9 cellular contexts compared by ENCODE assay signal in the genomic region with DNA sequence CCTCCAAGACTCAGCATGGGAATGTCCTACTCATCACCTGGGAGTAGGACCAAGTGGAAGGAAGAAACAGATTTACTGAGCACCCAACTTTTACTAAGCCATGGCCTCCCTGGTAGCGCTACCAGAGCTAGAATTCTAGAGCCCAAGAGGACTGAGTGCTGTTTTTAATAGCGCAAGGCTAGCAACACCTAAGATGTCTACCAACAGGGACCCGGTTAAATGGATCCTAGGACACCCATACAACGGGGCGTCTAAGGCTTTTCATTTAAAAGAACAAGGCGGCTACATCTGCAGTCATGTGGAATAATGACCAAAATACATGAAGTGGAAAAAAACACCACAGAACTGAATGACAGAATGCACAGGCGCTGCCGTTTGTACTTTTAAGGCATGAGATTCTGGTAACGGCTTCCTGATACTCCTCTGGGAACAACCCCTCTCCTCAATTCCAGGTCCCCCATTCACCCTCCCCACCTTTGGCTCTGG. TPM values are rescaled to one million over a fixed set of nuclear protein-coding genes. Genes with fewer than 3 reads are reported as not detected.
DNase-seq lines count a peak whose midpoint lies in the region; ATAC-seq and TF ChIP-seq lines count a peak whose summit lies in the region.
"Had no signal": no experiment of that assay in that cellular context is flagged by ENCODE, and none has a peak within 500 bp of the region (broad histone marks: within the 10 kb centered on the region; RNA-seq: fewer than 3 reads in every experiment).

No MANE protein-coding gene starts in this region.

- H3K36me3 ChIP-seq in breast epithelium = no peaks in the 10 kb centered on the region

- peak overlapping the region; percentile 68 to 83 for H3K27ac ChIP-seq in breast epithelium

- ATAC-seq in GM18858 (IDR thresholded peaks at IDR 0.05; ENCODE audit: unreplicated experiment) = peak; percentile 3
- peak; percentile 8 for ATAC-seq in HG03354 (IDR thresholded peaks at IDR 0.05; ENCODE audit: poor library complexity, severe bottlenecking, unreplicated experiment)
- ATAC-seq in GM21381 (IDR thresholded peaks at IDR 0.05; ENCODE audit: unreplicated experiment) = no peak

- no peak for TF ChIP-seq CTCF in breast epithelium (IDR thresholded peaks at IDR 0.05)
- no peak for TF ChIP-seq CTCF in retinal pigment epithelial cell (conservative IDR thresholded peaks at IDR 0.05; ENCODE audit: low read depth, low read length)

- intact Hi-C loops in breast epithelium (cut with DNase I; ENCODE audit: low total_unique reads) = no loop called here

- H3K4me3 ChIP-seq in breast epithelium (no peak overlapping the region), retinal pigment epithelial cell (ENCODE audit: low read length) (peak overlapping the region; percentile 99)
- H3K4me3 ChIP-seq: tibial nerve had no signal

- no peaks in the 10 kb centered on the region for H3K9me3 ChIP-seq in breast epithelium
- H3K9me3 ChIP-seq: tibial nerve had no signal

- H3K27me3 ChIP-seq in breast epithelium = no peaks in the 10 kb centered on the region
- H3K27me3 ChIP-seq: tibial nerve had no signal

- TF ChIP-seq POLR2A in breast epithelium (IDR thresholded peaks at IDR 0.05) = no peak

- DNase-seq in breast epithelium (ENCODE audit: low spot score in 2 of 2) (no peak), retinal pigment epithelial cell (ENCODE audit: low read depth) (no peak), NCI-H526 treated with DMSO at 0.1 percent for 48 hours (lab: John Stamatoyannopoulos, UW) (no peak), NCI-H1930 (lab: John Stamatoyannopoulos, UW) (no peak), HuH-7 (ENCODE audit: low spot score) (no peak)

- H3K4me1 ChIP-seq in breast epithelium = no peaks in the 10 kb centered on the region

RNA-seq across cellular contexts. Expression of a gene that starts 5.1 kb away (rescaled TPM):
- 10 to 100 TPM; 42.9 to 72.0 (median 61.9) TPM for total RNA-seq in breast epithelium

RNA-seq across cellular contexts. Expression of a gene that starts 51.9 kb away (rescaled TPM):
- 10 to 100 TPM; 22.4 to 25.9 (median 25.0) TPM for total RNA-seq in breast epithelium

RNA-seq across cellular contexts. Expression of a gene that starts 52.2 kb away (rescaled TPM):
- 10 to 100 TPM; 12.8 to 31.6 (median 29.2) TPM for total RNA-seq in breast epithelium

RNA-seq across cellular contexts. Expression of a gene that starts 52.3 kb away (rescaled TPM):
- 10 to 100 TPM; 59.0 to 90.6 (median 65.2) TPM for total RNA-seq in breast epithelium
